ENCODE assay signal across 16 cellular contexts in genomic region chr2:46024146-46024779, GRCh38.
DNase-seq lines count a peak whose midpoint lies in the region; ATAC-seq and TF ChIP-seq lines count a peak whose summit lies in the region.
"Had no signal": no experiment of that assay in that cellular context is flagged by ENCODE, and none has a peak within 500 bp of the region (broad histone marks: within the 10 kb centered on the region; RNA-seq: fewer than 3 reads in every experiment).

No MANE protein-coding gene starts in this region.

- peak overlapping the region; percentile 15 for H3K27ac Mint-ChIP-seq in endodermal cell
- H3K27ac Mint-ChIP-seq: B cell had no signal

- peaks cover 2% of the 10 kb centered on the region for H3K4me1 ChIP-seq in endodermal cell (ENCODE audit: control insufficient read depth, insufficient read depth, low read length)
- H3K4me1 ChIP-seq: SJCRH30 had no signal

- peaks cover 9% of the 10 kb centered on the region for H3K9me3 ChIP-seq in endodermal cell (ENCODE audit: control insufficient read depth, low read length)
- H3K9me3 ChIP-seq: A549, SJCRH30 had no signal

- no peak overlapping the region for H3K9ac ChIP-seq in endodermal cell (ENCODE audit: extremely low read depth, low read length, poor library complexity, severe bottlenecking)

- H3K36me3 ChIP-seq in endodermal cell (ENCODE audit: control insufficient read depth, insufficient read depth, low read length): no peaks in the 10 kb centered on the region
- H3K36me3 ChIP-seq: SJCRH30 had no signal

- WGBS in endodermal cell (ENCODE audit: insufficient coverage in 1 of 2, insufficient read length in 1 of 2), 2 experiments: 91 to 92% methylated on average over 5 of the region's 5 CpGs

- H3K9me3 Mint-ChIP-seq in endodermal cell: peaks cover 19% of the 10 kb centered on the region

- H3K4me1 Mint-ChIP-seq in endodermal cell: peaks cover 29% of the 10 kb centered on the region
- H3K4me1 Mint-ChIP-seq: B cell had no signal

- TF ChIP-seq CTCF in endodermal cell (conservative IDR thresholded peaks at IDR 0.05) (no peak), retinal pigment epithelial cell (conservative IDR thresholded peaks at IDR 0.05; ENCODE audit: low read depth, low read length) (no peak)

- H3K4me3 ChIP-seq in endodermal cell (ENCODE audit: low read length): no peak overlapping the region
- H3K4me3 ChIP-seq in retinal pigment epithelial cell (ENCODE audit: low read length): no peak overlapping the region
- H3K4me3 ChIP-seq: A549, SJCRH30 had no signal

- DNase-seq in D341Med (ENCODE audit: low spot score) (peak; percentile 46), NCI-H82 treated with DMSO at 0.1 percent for 48 hours (lab: John Stamatoyannopoulos, UW; ENCODE audit: unreplicated experiment) (peak; percentile 90), endodermal cell (peak; percentile 13), retinal pigment epithelial cell (ENCODE audit: low read depth) (peak; percentile 21), NAMALWA (ENCODE audit: low spot score) (no peak)
- no peak for DNase-seq in effector CD4-positive, alpha-beta T cell
- DNase-seq: DMS79, NCI-H1436, NCI-H187 treated with DMSO at 0.1 percent for 48 hours, NCI-H510A, NCI-H774, OCI-M1, SJCRH30 had no signal

- H3K27me3 ChIP-seq in endodermal cell (ENCODE audit: control insufficient read depth, insufficient read depth, low read length, poor library complexity, severe bottlenecking): no peaks in the 10 kb centered on the region
- H3K27me3 ChIP-seq: SJCRH30 had no signal

- H3K4me3 Mint-ChIP-seq in endodermal cell: no peak overlapping the region
- H3K4me3 Mint-ChIP-seq: B cell had no signal

- peaks cover 2% of the 10 kb centered on the region for H3K27me3 Mint-ChIP-seq in endodermal cell (ENCODE audit: insufficient read depth)
- H3K27me3 Mint-ChIP-seq: B cell had no signal

- peaks cover 4% of the 10 kb centered on the region for H3K36me3 Mint-ChIP-seq in endodermal cell (ENCODE audit: low read depth)

- no peak for ATAC-seq in GM18868 (IDR thresholded peaks at IDR 0.05; ENCODE audit: unreplicated experiment)
- ATAC-seq: A549 had no signal

- no peak overlapping the region for H3K27ac ChIP-seq in endodermal cell (ENCODE audit: low read depth, low read length)
- H3K27ac ChIP-seq: A549, SJCRH30 had no signal

Comparison
In these comparisons a context has a peak if more than half of its experiments do, and no peak if none do; other contexts are left out.
1. DNase-seq: peak in D341Med (single experiment), NCI-H82 treated with DMSO at 0.1 percent for 48 hours (single experiment), endodermal cell (single experiment) and retinal pigment epithelial cell (single experiment); none in effector CD4-positive, alpha-beta T cell (single experiment) and NAMALWA (single experiment).